In genomic region chr1:16153999-16154673, GRCh38 we compare ENCODE assay signal across 9 cellular contexts. TPM values are rescaled to one million over a fixed set of nuclear protein-coding genes. Genes with fewer than 3 reads are reported as not detected.
A peak's percentile ranks its signal among the peaks of the same experiment; 100 is the strongest.
DNase-seq lines count a peak whose midpoint lies in the region; ATAC-seq and TF ChIP-seq lines count a peak whose summit lies in the region.
"Had no signal": no experiment of that assay in that cellular context is flagged by ENCODE, and none has a peak within 500 bp of the region (broad histone marks: within the 10 kb centered on the region; RNA-seq: fewer than 3 reads in every experiment).

No MANE protein-coding gene starts in this region.

- peaks cover 6% of the 10 kb centered on the region for H3K79me1 ChIP-seq in mesendoderm (ENCODE audit: low read length)

- H4K20me1 ChIP-seq in MM.1S (ENCODE audit: insufficient read depth, low read length): no peaks in the 10 kb centered on the region

- no peak overlapping the region for H2BK15ac ChIP-seq in mesendoderm (replicated peaks; ENCODE audit: low read depth)

- peak overlapping the region; percentile 97 for H3K56ac ChIP-seq in mesendoderm (ENCODE audit: low read length)

- no peaks in the 10 kb centered on the region for H3K9me3 Mint-ChIP-seq in activated naive CD4-positive, alpha-beta T cell treated with anti-CD3 and anti-CD28 coated beads, Interleukin-2, amount 50 U/mL, for 24 hours

- WGBS in mesendoderm (ENCODE audit: extremely low coverage, insufficient coverage, low lambda C conversion rate): no CpG with 5 or more reads among the region's 17 CpGs

- H3K27ac Mint-ChIP-seq in activated naive CD4-positive, alpha-beta T cell treated with anti-CD3 and anti-CD28 coated beads, Interleukin-2, amount 50 U/mL, for 24 hours: no peak overlapping the region

- H3K4me1 ChIP-seq in colonic mucosa (peaks cover 15% of the 10 kb centered on the region), mesendoderm (ENCODE audit: control insufficient read depth, low read depth, low read length) (peaks cover 24% of the 10 kb centered on the region), tibial artery (peaks cover 0 to 64% (median 37%) of the 10 kb centered on the region in 4 donors), MM.1S (ENCODE audit: low read length) (no peaks in the 10 kb centered on the region)

- H3K9me3 ChIP-seq in colonic mucosa: no peaks in the 10 kb centered on the region
- H3K9me3 ChIP-seq in tibial artery: no peaks in the 10 kb centered on the region
- H3K9me3 ChIP-seq in MM.1S (replicated peaks; ENCODE audit: insufficient read depth, low read length): no peaks in the 10 kb centered on the region

- H3K27me3 ChIP-seq in colonic mucosa (no peaks in the 10 kb centered on the region), mesendoderm (ENCODE audit: insufficient read depth, low read length, poor library complexity) (no peaks in the 10 kb centered on the region), tibial artery (no peaks in the 10 kb centered on the region), MM.1S (replicated peaks; ENCODE audit: insufficient read depth, low read length) (peaks cover 68% of the 10 kb centered on the region)

- intact Hi-C loops in colonic mucosa (cut with DNase I) (loop anchor here (2.0 kb wide), 1 partner anchor 23 kb away; no protein-coding TSS in a partner anchor), tibial artery (cut with DNase I; ENCODE audit: low total_unique reads) (loop anchor here (5.0 kb wide), 1 partner anchor 33 kb away; no protein-coding TSS in a partner anchor)

- H4K8ac ChIP-seq in mesendoderm (ENCODE audit: low read depth, low read length): no peak overlapping the region

- H2AK5ac ChIP-seq in mesendoderm (ENCODE audit: low read length): no peak overlapping the region

- no peaks in the 10 kb centered on the region for H3K9me2 ChIP-seq in MM.1S (replicated peaks; ENCODE audit: insufficient read depth, low read length)

- H3K79me2 ChIP-seq in mesendoderm (ENCODE audit: control insufficient read depth, insufficient read depth, low read length) (peaks cover 70% of the 10 kb centered on the region), MM.1S (ENCODE audit: low read length) (no peaks in the 10 kb centered on the region)

- H3K4me3 ChIP-seq in colonic mucosa (peak overlapping the region; percentile 62), mesendoderm (ENCODE audit: low read length) (peak overlapping the region; percentile 93), tibial artery (peak overlapping the region; percentile 71 to 79), MM.1S (ENCODE audit: low read length) (no peak overlapping the region)

- no peak for ATAC-seq in HG03439 (IDR thresholded peaks at IDR 0.05; ENCODE audit: unreplicated experiment)
- ATAC-seq in GM19395 (IDR thresholded peaks at IDR 0.05; ENCODE audit: unreplicated experiment): no peak

- peak overlapping the region; percentile 77 for H3K18ac ChIP-seq in mesendoderm (ENCODE audit: low read length)

- no peaks in the 10 kb centered on the region for H3K36me3 ChIP-seq in colonic mucosa
- H3K36me3 ChIP-seq in mesendoderm (ENCODE audit: control insufficient read depth, insufficient read depth, low read length): peaks cover 9% of the 10 kb centered on the region
- H3K36me3 ChIP-seq in tibial artery: peaks cover 0 to 15% (median 2%) of the 10 kb centered on the region in 3 donors
- no peaks in the 10 kb centered on the region for H3K36me3 ChIP-seq in MM.1S (replicated peaks; ENCODE audit: insufficient read depth, low read length)

- peak overlapping the region; percentile 57 to 93 for H3K9ac ChIP-seq in colonic mucosa (ENCODE audit: low read depth in 2 of 2, low read length in 2 of 2)
- peak overlapping the region; percentile 97 for H3K9ac ChIP-seq in mesendoderm (ENCODE audit: low read length)
- no peak overlapping the region for H3K9ac ChIP-seq in MM.1S (ENCODE audit: low read length)

- H4K5ac ChIP-seq in mesendoderm (ENCODE audit: low read length): no peak overlapping the region

- H3K36me3 Mint-ChIP-seq in activated naive CD4-positive, alpha-beta T cell treated with anti-CD3 and anti-CD28 coated beads, Interleukin-2, amount 50 U/mL, for 24 hours: no peaks in the 10 kb centered on the region

- TF ChIP-seq CTCF in colonic mucosa (IDR thresholded peaks at IDR 0.05): no peak
- TF ChIP-seq CTCF in tibial artery (IDR thresholded peaks at IDR 0.05): no peak
- TF ChIP-seq CTCF in MM.1S (IDR thresholded peaks at IDR 0.05; ENCODE audit: low read length): no peak

- H2BK120ac ChIP-seq in mesendoderm (ENCODE audit: low read depth, low read length): no peak overlapping the region

- H2AFZ ChIP-seq in MM.1S (ENCODE audit: low read length): no peak overlapping the region

- no peak overlapping the region for H3K4ac ChIP-seq in mesendoderm (ENCODE audit: low read depth, low read length)

- no peak for DNase-seq in activated naive CD4-positive, alpha-beta T cell (lab: John Stamatoyannopoulos, UW)
- DNase-seq in colonic mucosa (no peak), mesendoderm (no peak), tibial artery (no peak), MM.1S (no peak)
- DNase-seq: COR-L47 had no signal

- H3K4me1 Mint-ChIP-seq in activated naive CD4-positive, alpha-beta T cell treated with anti-CD3 and anti-CD28 coated beads, Interleukin-2, amount 50 U/mL, for 24 hours: peaks cover 40% of the 10 kb centered on the region

- H3K4me3 Mint-ChIP-seq in activated naive CD4-positive, alpha-beta T cell treated with anti-CD3 and anti-CD28 coated beads, Interleukin-2, amount 50 U/mL, for 24 hours: peak overlapping the region; percentile 55

- H3K27ac ChIP-seq in colonic mucosa: peak overlapping the region; percentile 86
- peak overlapping the region; percentile 82 for H3K27ac ChIP-seq in mesendoderm (ENCODE audit: low read depth, low read length)
- peak overlapping the region; percentile 49 to 81 for H3K27ac ChIP-seq in tibial artery
- no peak overlapping the region for H3K27ac ChIP-seq in MM.1S (ENCODE audit: low read length)

- H3K23ac ChIP-seq in mesendoderm (ENCODE audit: low read length): no peak overlapping the region

- H3K27me3 Mint-ChIP-seq in activated naive CD4-positive, alpha-beta T cell treated with anti-CD3 and anti-CD28 coated beads, Interleukin-2, amount 50 U/mL, for 24 hours: peaks cover 2% of the 10 kb centered on the region

- H2BK5ac ChIP-seq in mesendoderm (ENCODE audit: low read length): no peak overlapping the region

- H3K4me2 ChIP-seq in mesendoderm (ENCODE audit: low read length) (peak overlapping the region; percentile 85), MM.1S (ENCODE audit: low read depth, low read length) (no peak overlapping the region)

- no peaks in the 10 kb centered on the region for H3F3A ChIP-seq in MM.1S (ENCODE audit: insufficient read depth, low read length)

RNA-seq across cellular contexts. Expression of gene EPHA2, which starts 1.7 kb away (rescaled TPM):
- 10 to 100 TPM; 15.7 to 40.8 TPM for total RNA-seq in colonic mucosa
- 78.4 TPM for polyA plus RNA-seq in mesendoderm (2013, experiment 1 of 2)
- polyA plus RNA-seq in mesendoderm (2013, experiment 2 of 2): 74.3 TPM

RNA-seq across cellular contexts. Expression of gene ARHGEF19, which starts 58.3 kb away (rescaled TPM):
- 1 to 10 TPM; 5.8 to 9.0 TPM for total RNA-seq in colonic mucosa
- 27.7 TPM for polyA plus RNA-seq in mesendoderm (2013, experiment 1 of 2)
- polyA plus RNA-seq in mesendoderm (2013, experiment 2 of 2): 26.7 TPM
